In genomic region chr22:27168681-27169080, GRCh38 we compare ENCODE assay signal across 34 cellular contexts.
"Had no signal": no experiment of that assay in that cellular context is flagged by ENCODE, and none has a peak within 500 bp of the region (broad histone marks: within the 10 kb centered on the region; RNA-seq: fewer than 3 reads in every experiment).

No MANE protein-coding gene starts in this region.

- DNase-seq: activated effector memory CD4-positive, alpha-beta T cell treated with anti-CD3 and anti-CD28 coated beads, Interleukin-2, amount 50 U/mL, for 16 hours; activated effector memory CD4-positive, alpha-beta T cell treated with Interleukin-2 at 50 U/mL for 16 hours; activated gamma-delta T cell; activated gamma-delta T cell treated with Interleukin-2 at 50 U/mL for 16 hours; activated naive CD4-positive, alpha-beta T cell; activated naive CD4-positive, alpha-beta T cell treated with anti-CD3 and anti-CD28 coated beads for 36 hours; activated naive CD4-positive, alpha-beta T cell treated with anti-CD3 and anti-CD28 coated beads, Interleukin-2, amount 10 ng/mL, durations not matched to agents 7 days and 5 days; activated naive CD4-positive, alpha-beta T cell treated with anti-CD3 and anti-CD28 coated beads, Interleukin-2, amount 50 U/mL, for 16 hours; activated naive CD4-positive, alpha-beta T cell treated with Interleukin-2 at 50 U/mL for 16 hours; activated naive CD8-positive, alpha-beta T cell treated with anti-CD3 and anti-CD28 coated beads for 36 hours; activated naive CD8-positive, alpha-beta T cell treated with anti-CD3 and anti-CD28 coated beads, Interleukin-2, amount 10 ng/mL, durations not matched to agents 7 days and 5 days; activated naive CD8-positive, alpha-beta T cell treated with anti-CD3 and anti-CD28 coated beads, Interleukin-2, amount 50 U/mL, for 24 hours; activated T-cell treated with anti-CD3 and anti-CD28 coated beads, Interleukin-2, amount 50 U/mL, for 1 hour; activated T-cell treated with anti-CD3 and anti-CD28 coated beads, Interleukin-2, amount 50 U/mL, for 24 hours; activated T-cell treated with anti-CD3 and anti-CD28 coated beads, Interleukin-2, amount 50 U/mL, for 4 hours; activated T-cell treated with anti-CD3 and anti-CD28 coated beads, Interleukin-2, amount 50 U/mL, for 48 hours; activated T-cell treated with anti-CD3 and anti-CD28 coated beads, Interleukin-2, amount 50 U/mL, for 72 hours; adrenal gland; amniotic stem cell; amygdala; anterior cingulate cortex; aorta; body of pancreas; brain microvascular endothelial cell; caudate nucleus; central memory CD4-positive, alpha-beta T cell; cerebellar nuclear complex had no signal

- H3K9me3 ChIP-seq: adrenal gland, ascending aorta, body of pancreas, breast epithelium had no signal

- FAIRE-seq: astrocyte, bronchial epithelial cell had no signal

- H3K4me3 ChIP-seq: adrenal gland, ascending aorta, body of pancreas, breast epithelium, cardiac muscle cell had no signal

- H3K36me3 ChIP-seq: adrenal gland, ascending aorta, brain microvascular endothelial cell, breast epithelium, cardiac muscle cell had no signal

- ATAC-seq: activated naive CD4-positive, alpha-beta T cell treated with anti-CD3 and anti-CD28 coated beads, Interleukin-2, amount 50 U/mL, for 72 hours; activated naive CD8-positive, alpha-beta T cell treated with anti-CD3 and anti-CD28 coated beads, Interleukin-2, amount 50 U/mL, for 24 hours; activated T-cell treated with anti-CD3 and anti-CD28 coated beads, Interleukin-2, amount 50 U/mL, for 4 hours; activated T-cell treated with anti-CD3 and anti-CD28 coated beads, Interleukin-2, amount 50 U/mL, for 72 hours; activated T-helper 17 cell treated with anti-CD3 and anti-CD28 coated beads, Interleukin-2, amount 50 U/mL, for 72 hours; body of pancreas had no signal

- H3K27me3 ChIP-seq: ascending aorta, body of pancreas, brain microvascular endothelial cell had no signal

- H3K4me1 ChIP-seq: adrenal gland, body of pancreas, breast epithelium had no signal

- H3K27ac ChIP-seq: adrenal gland, ascending aorta, body of pancreas, brain microvascular endothelial cell, breast epithelium, cardiac muscle cell had no signal
